ENCODE assay signal across 8 cellular contexts in genomic region chr14:55026441-55026792, GRCh38. TPM values are rescaled to one million over a fixed set of nuclear protein-coding genes. Genes with fewer than 3 reads are reported as not detected.
DNase-seq lines count a peak whose midpoint lies in the region; ATAC-seq and TF ChIP-seq lines count a peak whose summit lies in the region.

No MANE protein-coding gene starts in this region.

- no peaks in the 10 kb centered on the region for H3K27me3 ChIP-seq in AG04450 (ENCODE audit: control insufficient read depth, insufficient read depth, low read length)
- H3K27me3 ChIP-seq in naive thymus-derived CD4-positive, alpha-beta T cell (ENCODE audit: control insufficient read depth in 2 of 2, insufficient read depth in 2 of 2, low read length in 2 of 2), result no peaks in the 10 kb centered on the region

- H3K36me3 Mint-ChIP-seq in IgD-negative memory B cell (peaks cover 2% of the 10 kb centered on the region), chondrocyte (ENCODE audit: low read depth) (no peaks in the 10 kb centered on the region)
- H3K36me3 Mint-ChIP-seq in naive thymus-derived CD4-positive, alpha-beta T cell, result peaks cover 0 to 12% (median 3%) of the 10 kb centered on the region in 5 donors

- DNase-seq in AG04450 (ENCODE audit: low read depth, low spot score) (no peak), chondrocyte (ENCODE audit: low spot score) (no peak), NCI-H446 treated with DMSO at 0.1 percent for 48 hours (lab: John Stamatoyannopoulos, UW) (no peak), kidney glomerular epithelial cell (lab: John Stamatoyannopoulos, UW) (no peak)
- DNase-seq in naive thymus-derived CD4-positive, alpha-beta T cell, result no peak
- DNase-seq in effector CD4-positive, alpha-beta T cell, result no peak
- no peak for DNase-seq in stimulated activated naive CD4-positive, alpha-beta T cell treated with Interleukin-2 at 50 U/mL for 16 hours (lab: John Stamatoyannopoulos, UW)

- H3K27ac Mint-ChIP-seq in IgD-negative memory B cell, result peak overlapping the region; percentile 92 to 98 (median 95)
- H3K27ac Mint-ChIP-seq in chondrocyte (ENCODE audit: unreplicated experiment), result peak overlapping the region; percentile 95
- H3K27ac Mint-ChIP-seq in naive thymus-derived CD4-positive, alpha-beta T cell, result peak overlapping the region; percentile 68 to 96 (median 91)

- H3K4me1 ChIP-seq in naive thymus-derived CD4-positive, alpha-beta T cell (ENCODE audit: control insufficient read depth in 2 of 2, insufficient read depth in 2 of 2, low read length in 2 of 2), result peaks cover 12 to 31% of the 10 kb centered on the region in 2 donors

- H3K27me3 Mint-ChIP-seq in IgD-negative memory B cell (no peaks in the 10 kb centered on the region), chondrocyte (ENCODE audit: low read depth) (no peaks in the 10 kb centered on the region)
- no peaks in the 10 kb centered on the region for H3K27me3 Mint-ChIP-seq in naive thymus-derived CD4-positive, alpha-beta T cell

- H3K9me3 Mint-ChIP-seq in IgD-negative memory B cell, result no peaks in the 10 kb centered on the region
- H3K9me3 Mint-ChIP-seq in chondrocyte (ENCODE audit: low read depth), result no peaks in the 10 kb centered on the region
- no peaks in the 10 kb centered on the region for H3K9me3 Mint-ChIP-seq in naive thymus-derived CD4-positive, alpha-beta T cell

- intact Hi-C loops in naive thymus-derived CD4-positive, alpha-beta T cell (cut with micrococcal nuclease), result loop anchor here (2.0 to 10.0 kb wide), 6 partner anchors 164 to 1088 kb away; partner anchors contain the start of genes CDKN3 (in 1 of the 2), CNIH1 (in 1 of the 2), DLGAP5 (in 1 of the 2) and KTN1 (in 1 of the 2)

- H3K36me3 ChIP-seq in naive thymus-derived CD4-positive, alpha-beta T cell (ENCODE audit: control insufficient read depth in 2 of 3, insufficient read depth in 3 of 3, low read length in 3 of 3), result no peaks in the 10 kb centered on the region

- peaks cover 33 to 56% (median 44%) of the 10 kb centered on the region in 3 donors for H3K4me1 Mint-ChIP-seq in IgD-negative memory B cell
- H3K4me1 Mint-ChIP-seq in chondrocyte (ENCODE audit: low read depth), result peaks cover 47% of the 10 kb centered on the region
- peaks cover 27 to 57% (median 53%) of the 10 kb centered on the region in 7 donors for H3K4me1 Mint-ChIP-seq in naive thymus-derived CD4-positive, alpha-beta T cell

- H3K27ac ChIP-seq in AG04450 (ENCODE audit: low read depth, low read length), result peak overlapping the region; percentile 76
- peak overlapping the region; percentile 86 for H3K27ac ChIP-seq in naive thymus-derived CD4-positive, alpha-beta T cell (ENCODE audit: low read depth, low read length)

- peak overlapping the region; percentile 92 to 99 (median 98) for H3K4me3 Mint-ChIP-seq in IgD-negative memory B cell
- H3K4me3 Mint-ChIP-seq in chondrocyte (ENCODE audit: unreplicated experiment), result peak overlapping the region; percentile 92
- peak overlapping the region; percentile 84 to 96 (median 93) for H3K4me3 Mint-ChIP-seq in naive thymus-derived CD4-positive, alpha-beta T cell

- ATAC-seq in naive thymus-derived CD4-positive, alpha-beta T cell, result no peak

- POLR2A ChIA-PET in AG04450 (lab: Yijun Ruan, JAX), result interaction anchor here (1.0 to 2.5 kb wide), 3 partner anchors 25 to 102 kb away, joined by 3 to 13 read pairs (median 4); partner anchors contain the start of genes LGALS3 and MAPK1IP1L
- POLR2A ChIA-PET in naive thymus-derived CD4-positive, alpha-beta T cell (lab: Charles Lee), result interaction anchor here (0.8 to 6.2 kb wide), 5 partner anchors 18 to 125 kb away, joined by 3 to 37 read pairs (median 4); partner anchors contain the start of gene MAPK1IP1L

- CTCF ChIA-PET in AG04450 (lab: Charles Lee), result interaction anchor here (0.7 to 2.0 kb wide), 5 partner anchors 16 to 220 kb away, joined by 3 to 9 read pairs (median 6); partner anchors contain the start of gene MAPK1IP1L
- CTCF ChIA-PET in naive thymus-derived CD4-positive, alpha-beta T cell (lab: Charles Lee), result interaction anchor here (0.8 to 2.9 kb wide), 2 partner anchors 25 to 145 kb away, joined by 3 to 13 read pairs; partner anchors contain the start of gene MAPK1IP1L

- H3K9me3 ChIP-seq in AG04450 (ENCODE audit: control insufficient read depth, insufficient read depth, low read length), result no peaks in the 10 kb centered on the region
- no peaks in the 10 kb centered on the region for H3K9me3 ChIP-seq in naive thymus-derived CD4-positive, alpha-beta T cell (ENCODE audit: control insufficient read depth in 2 of 3, low read length in 3 of 3)

- TF ChIP-seq CTCF in AG04450 (IDR thresholded peaks at IDR 0.05; ENCODE audit: low read depth, low read length), result no peak
- TF ChIP-seq CTCF in chondrocyte (IDR thresholded peaks at IDR 0.05), result no peak

- H3K4me3 ChIP-seq in AG04450 (ENCODE audit: low read depth, low read length), result peak overlapping the region; percentile 87
- H3K4me3 ChIP-seq in naive thymus-derived CD4-positive, alpha-beta T cell (ENCODE audit: low read length), result peak overlapping the region; percentile 87

RNA-seq across cellular contexts. Expression of gene WDHD1, which starts 0.5 kb away (rescaled TPM):
- polyA plus RNA-seq in AG04450 (2011; rRNA removed) (4.2 and 6.7 TPM in 2 replicates), IgD-negative memory B cell (3.9 TPM)
- 5.6 and 9.7 TPM in 2 replicates for polyA minus RNA-seq in AG04450 (2011; rRNA and poly(A)+ RNA removed)
- 7.1 to 15.0 TPM (median 7.6 TPM) in 3 replicates for total RNA-seq in chondrocyte
- 10 to 100 TPM in 1 of 5 experiments, 1 to 10 TPM in 4; 2.6 to 26.6 (median 3.6) TPM for total RNA-seq in naive thymus-derived CD4-positive, alpha-beta T cell
- 1 to 10 TPM; 1.6 to 1.7 TPM for polyA plus RNA-seq in naive thymus-derived CD4-positive, alpha-beta T cell

RNA-seq across cellular contexts. Expression of gene SOCS4, which starts 0.6 kb away (rescaled TPM):
- polyA plus RNA-seq in AG04450 (2011; rRNA removed) (8.1 and 11.1 TPM in 2 replicates), IgD-negative memory B cell (2.2 TPM)
- polyA minus RNA-seq in AG04450 (2011; rRNA and poly(A)+ RNA removed), result 13.5 and 16.7 TPM in 2 replicates
- 23.6 to 29.0 TPM (median 25.0 TPM) in 3 replicates for total RNA-seq in chondrocyte
- total RNA-seq in naive thymus-derived CD4-positive, alpha-beta T cell, result 10 to 100 TPM; 21.2 to 30.3 (median 22.1) TPM
- 1 to 10 TPM; 1.2 to 2.2 TPM for polyA plus RNA-seq in naive thymus-derived CD4-positive, alpha-beta T cell

RNA-seq across cellular contexts. Expression of gene MAPK1IP1L, which starts 25.0 kb away (rescaled TPM):
- polyA plus RNA-seq in AG04450 (2011; rRNA removed), result 65.3 and 86.7 TPM in 2 replicates
- 210 and 277 TPM in 2 replicates for polyA minus RNA-seq in AG04450 (2011; rRNA and poly(A)+ RNA removed)
- 119 TPM for polyA plus RNA-seq in IgD-negative memory B cell
- 85.0 to 91.7 TPM (median 87.3 TPM) in 3 replicates for total RNA-seq in chondrocyte
- 100 to 1,000 TPM in 3 of 5 experiments, 10 to 100 TPM in 2; 65.1 to 143 (median 111) TPM for total RNA-seq in naive thymus-derived CD4-positive, alpha-beta T cell
- 10 to 100 TPM; 63.1 to 79.7 TPM for polyA plus RNA-seq in naive thymus-derived CD4-positive, alpha-beta T cell
